Comparison of ENCODE assay signal across 21 cellular contexts in the genomic region with DNA sequence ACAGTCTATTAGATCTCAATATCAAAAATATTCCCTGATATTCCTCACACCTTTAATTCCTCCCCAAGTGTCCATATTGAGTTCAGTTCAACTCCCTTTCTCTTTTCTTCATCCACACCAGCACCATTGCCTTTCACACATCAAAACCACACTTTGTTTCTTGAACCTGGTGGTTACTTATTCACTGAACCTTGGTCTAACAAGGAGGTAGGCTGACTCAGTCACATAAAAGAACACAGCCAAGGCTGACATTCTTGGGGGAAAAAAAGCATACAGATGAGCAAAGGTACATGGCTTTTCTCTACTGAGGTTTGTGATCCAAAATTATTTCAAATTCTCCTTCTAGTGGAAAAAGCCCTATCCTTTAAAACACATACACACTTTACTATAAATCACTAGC.
"Had no signal": no experiment of that assay in that cellular context is flagged by ENCODE, and none has a peak within 500 bp of the region (broad histone marks: within the 10 kb centered on the region; RNA-seq: fewer than 3 reads in every experiment).

No MANE protein-coding gene starts in this region.

- DNase-seq: activated CD4-positive, alpha-beta T cell treated with anti-CD3 and anti-CD28 coated beads, Interleukin-2, amount 50 U/mL, for 48 hours; activated naive CD4-positive, alpha-beta T cell; activated naive CD8-positive, alpha-beta T cell treated with anti-CD3 and anti-CD28 coated beads, Interleukin-2, amount 10 ng/mL, durations not matched to agents 7 days and 5 days; activated T-cell treated with anti-CD3 and anti-CD28 coated beads, Interleukin-2, amount 50 U/mL, for 1 hour; amygdala; gastrocnemius medialis; heart right ventricle; immature natural killer cell; stimulated activated CD4-positive, alpha-beta T cell treated with anti-CD3 and anti-CD28 coated beads, Interleukin-4, amount 100 ng/mL, for 4 hours; SW 1271; T-helper 2 cell; testis had no signal

- H3K4me3 ChIP-seq: coronary artery, gastrocnemius medialis, heart right ventricle, lung, testis had no signal

- H2AFZ ChIP-seq: parathyroid adenoma had no signal

- H3K4me1 Mint-ChIP-seq: activated naive CD8-positive, alpha-beta T cell treated with anti-CD3 and anti-CD28 coated beads, Interleukin-2, amount 10 ng/mL, durations not matched to agents 7 days and 5 days; activated T-helper 17 cell treated with anti-CD3 and anti-CD28 coated beads, Interleukin-2, amount 50 U/mL, for 72 hours; immature natural killer cell; stimulated activated memory B cell treated with anti-CD40 and anti-IgM and Interleukin-4, amounts not matched to agents 10 μg/mL and 1 μg/mL and 100 μg/mL, for 72 hours had no signal

- H3K27ac Mint-ChIP-seq: activated naive CD8-positive, alpha-beta T cell treated with anti-CD3 and anti-CD28 coated beads, Interleukin-2, amount 10 ng/mL, durations not matched to agents 7 days and 5 days; activated T-helper 17 cell treated with anti-CD3 and anti-CD28 coated beads, Interleukin-2, amount 50 U/mL, for 72 hours; immature natural killer cell; natural killer cell treated with Interleukin-12 subunit alpha and Interleukin-12 subunit beta and Interleukin-15 and Interleukin-18, amount 100 ng/mL, for 72 hours; stimulated activated memory B cell treated with anti-CD40 and anti-IgM and Interleukin-4, amounts not matched to agents 10 μg/mL and 1 μg/mL and 100 μg/mL, for 72 hours; type B pancreatic cell had no signal

- H3K4me3 Mint-ChIP-seq: activated naive CD8-positive, alpha-beta T cell treated with anti-CD3 and anti-CD28 coated beads, Interleukin-2, amount 10 ng/mL, durations not matched to agents 7 days and 5 days; activated T-helper 17 cell treated with anti-CD3 and anti-CD28 coated beads, Interleukin-2, amount 50 U/mL, for 72 hours; immature natural killer cell; natural killer cell treated with Interleukin-12 subunit alpha and Interleukin-12 subunit beta and Interleukin-15 and Interleukin-18, amount 100 ng/mL, for 72 hours; stimulated activated memory B cell treated with anti-CD40 and anti-IgM and Interleukin-4, amounts not matched to agents 10 μg/mL and 1 μg/mL and 100 μg/mL, for 72 hours; type B pancreatic cell had no signal

- H3K79me2 ChIP-seq: parathyroid adenoma had no signal

- H3K27ac ChIP-seq: coronary artery, gastrocnemius medialis, heart right ventricle, parathyroid adenoma, testis had no signal

- H3K9me3 ChIP-seq: gastrocnemius medialis, heart right ventricle, testis had no signal

- H3K9ac ChIP-seq: parathyroid adenoma had no signal

- H3K36me3 ChIP-seq: gastrocnemius medialis, heart right ventricle had no signal

- ATAC-seq: activated T-helper 17 cell treated with anti-CD3 and anti-CD28 coated beads, Interleukin-2, amount 50 U/mL, for 72 hours; gastrocnemius medialis; heart right ventricle; left lobe of liver; natural killer cell treated with Interleukin-12 subunit alpha and Interleukin-12 subunit beta and Interleukin-15 and Interleukin-18, amount 100 ng/mL, for 72 hours; sciatic nerve; stimulated activated memory B cell treated with anti-CD40 and anti-IgM and Interleukin-4, amounts not matched to agents 10 μg/mL and 1 μg/mL and 100 μg/mL, for 72 hours had no signal

- H3K9me3 Mint-ChIP-seq: activated naive CD8-positive, alpha-beta T cell treated with anti-CD3 and anti-CD28 coated beads, Interleukin-2, amount 10 ng/mL, durations not matched to agents 7 days and 5 days; activated T-helper 17 cell treated with anti-CD3 and anti-CD28 coated beads, Interleukin-2, amount 50 U/mL, for 72 hours; stimulated activated memory B cell treated with anti-CD40 and anti-IgM and Interleukin-4, amounts not matched to agents 10 μg/mL and 1 μg/mL and 100 μg/mL, for 72 hours; type B pancreatic cell had no signal

- H3K4me1 ChIP-seq: gastrocnemius medialis, heart right ventricle, testis had no signal

- H3K36me3 Mint-ChIP-seq: activated naive CD8-positive, alpha-beta T cell treated with anti-CD3 and anti-CD28 coated beads, Interleukin-2, amount 10 ng/mL, durations not matched to agents 7 days and 5 days; immature natural killer cell; natural killer cell treated with Interleukin-12 subunit alpha and Interleukin-12 subunit beta and Interleukin-15 and Interleukin-18, amount 100 ng/mL, for 72 hours; stimulated activated memory B cell treated with anti-CD40 and anti-IgM and Interleukin-4, amounts not matched to agents 10 μg/mL and 1 μg/mL and 100 μg/mL, for 72 hours; type B pancreatic cell had no signal

- H3K27me3 ChIP-seq: gastrocnemius medialis, heart right ventricle, testis had no signal

- H3K27me3 Mint-ChIP-seq: activated naive CD8-positive, alpha-beta T cell treated with anti-CD3 and anti-CD28 coated beads, Interleukin-2, amount 10 ng/mL, durations not matched to agents 7 days and 5 days; activated T-helper 17 cell treated with anti-CD3 and anti-CD28 coated beads, Interleukin-2, amount 50 U/mL, for 72 hours; natural killer cell treated with Interleukin-12 subunit alpha and Interleukin-12 subunit beta and Interleukin-15 and Interleukin-18, amount 100 ng/mL, for 72 hours; stimulated activated memory B cell treated with anti-CD40 and anti-IgM and Interleukin-4, amounts not matched to agents 10 μg/mL and 1 μg/mL and 100 μg/mL, for 72 hours; type B pancreatic cell had no signal
